In genomic region chr14:106549064-106549463, GRCh38 we compare ENCODE assay signal across 26 cellular contexts.
DNase-seq lines count a peak whose midpoint lies in the region; ATAC-seq and FAIRE-seq lines count a peak whose summit lies in the region.
"Had no signal": no experiment of that assay in that cellular context is flagged by ENCODE, and none has a peak within 500 bp of the region (broad histone marks: within the 10 kb centered on the region; RNA-seq: fewer than 3 reads in every experiment).

No MANE protein-coding gene starts in this region.

- ATAC-seq in HG02642 (IDR thresholded peaks at IDR 0.05; ENCODE audit: poor library complexity, unreplicated experiment) (no peak), HG03108 (IDR thresholded peaks at IDR 0.05; ENCODE audit: unreplicated experiment) (no peak)
- ATAC-seq: GM12878 had no signal

- H3K9ac ChIP-seq in SK-N-MC (ENCODE audit: insufficient read length) = no peak overlapping the region
- H3K9ac ChIP-seq: BLaER1 had no signal

- peaks cover 12% of the 10 kb centered on the region for H3K36me3 ChIP-seq in SK-N-MC (ENCODE audit: insufficient read depth, low read length)
- no peaks in the 10 kb centered on the region for H3K36me3 ChIP-seq in small intestine (ENCODE audit: control insufficient read depth in 2 of 2, insufficient read depth in 2 of 2, low read length in 2 of 2)
- H3K36me3 ChIP-seq: BE2C, BLaER1 had no signal

- FAIRE-seq in frontal cortex (lab: Jason Lieb, UNC) = peak; percentile 40
- FAIRE-seq in small intestine (lab: Jason Lieb, UNC) = peak; percentile 83
- FAIRE-seq: A204.1, GM12878, GM12892, GM18507 had no signal

- peaks cover 0 to 2% of the 10 kb centered on the region in 2 donors for H3K27me3 ChIP-seq in small intestine (ENCODE audit: control insufficient read depth in 2 of 2, insufficient read depth in 2 of 2, low read length in 2 of 2)
- H3K27me3 ChIP-seq: BE2C, BLaER1 had no signal

- no peaks in the 10 kb centered on the region for H3K4me1 ChIP-seq in small intestine (ENCODE audit: control insufficient read depth in 2 of 2, insufficient read depth in 1 of 2, low read depth in 1 of 2, low read length in 1 of 2)
- H3K4me1 ChIP-seq: BE2C had no signal

- DNase-seq in SK-N-MC (ENCODE audit: low read depth, low spot score) (no peak), frontal cortex (ENCODE audit: low spot score in 2 of 2) (no peak), small intestine (no peak)
- no peak for DNase-seq in activated T-cell treated with anti-CD3 and anti-CD28 coated beads, Interleukin-2, amount 50 U/mL, for 48 hours
- DNase-seq: 8988T; ACHN; BE2C; C1 segment of cervical spinal cord; CD4-positive, alpha-beta memory T cell; CD4-positive, CD25-positive, alpha-beta regulatory T cell; CD8-positive, alpha-beta memory T cell; COR-L47; DMS 273 treated with DMSO at 0.1 percent for 48 hours; DMS153; DMS53; DMS79; DND-41; EL; GDM1 had no signal

- H3K27ac ChIP-seq in SK-N-MC (peak overlapping the region; percentile 90), small intestine (ENCODE audit: low read depth in 1 of 2, low read length in 1 of 2) (no peak overlapping the region)
- H3K27ac ChIP-seq: BLaER1 had no signal

- H3K4me3 ChIP-seq in SK-N-MC (no peak overlapping the region), small intestine (ENCODE audit: low read depth in 1 of 2, low read length in 2 of 2) (no peak overlapping the region)
- H3K4me3 ChIP-seq: BLaER1, GM12878 had no signal

- WGBS in small intestine, 3 donors = 93 to 97% (median 94%) methylated on average over 1 of the region's 1 CpG

- no peaks in the 10 kb centered on the region for H3K9me3 ChIP-seq in SK-N-MC (ENCODE audit: low read depth, low read length)
- no peaks in the 10 kb centered on the region for H3K9me3 ChIP-seq in small intestine (ENCODE audit: control insufficient read depth, low read depth)
- H3K9me3 ChIP-seq: BE2C, BLaER1 had no signal
